Comparison of ENCODE assay signal across 8 cellular contexts in genomic region chr19:35628264-35628564, GRCh38. TPM values are rescaled to one million over a fixed set of nuclear protein-coding genes. Genes with fewer than 3 reads are reported as not detected.
DNase-seq lines count a peak whose midpoint lies in the region; ATAC-seq, FAIRE-seq and TF ChIP-seq lines count a peak whose summit lies in the region.

No MANE protein-coding gene starts in this region.

- no peaks in the 10 kb centered on the region for H3K9me3 ChIP-seq in CD4-positive, alpha-beta T cell (ENCODE audit: control insufficient read depth, low read length)
- H3K9me3 ChIP-seq in MM.1S (replicated peaks; ENCODE audit: insufficient read depth, low read length) (no peaks in the 10 kb centered on the region), H1 (ENCODE audit: insufficient read depth in 2 of 2, low read depth in 1 of 2, low read length in 1 of 2) (no peaks in the 10 kb centered on the region), neuronal stem cell (replicated peaks in 1 of 2; ENCODE audit: control insufficient read depth in 2 of 2, insufficient read depth in 1 of 2, low read depth in 1 of 2, low read length in 2 of 2) (no peaks in the 10 kb centered on the region)

- H3K23ac ChIP-seq in H1 (ENCODE audit: insufficient read length) (no peak overlapping the region), neuronal stem cell (ENCODE audit: low read depth, low read length, poor library complexity) (no peak overlapping the region)

- no peak overlapping the region for H3K56ac ChIP-seq in H1 (replicated peaks; ENCODE audit: insufficient read length, low read depth, low read length)

- peak overlapping the region; percentile 81 for H3K27ac ChIP-seq in CD4-positive, alpha-beta T cell (ENCODE audit: low read depth, low read length)
- H3K27ac ChIP-seq in MM.1S (ENCODE audit: low read length) (peak overlapping the region; percentile 51; the same call in 1 of the 2 replicates), H1 (ENCODE audit: low read depth, low read length) (no peak overlapping the region), neuronal stem cell (replicated peaks; ENCODE audit: low read length) (peak overlapping the region; percentile 67)

- no peaks in the 10 kb centered on the region for H4K20me1 ChIP-seq in MM.1S (ENCODE audit: insufficient read depth, low read length)
- H4K20me1 ChIP-seq in H1 (replicated peaks in 1 of 2; ENCODE audit: control insufficient read depth in 1 of 2, insufficient read depth in 2 of 2, low read length in 2 of 2), result peaks cover 0 to 4% of the 10 kb centered on the region in 2 experiments

- H3K14ac ChIP-seq in H1 (ENCODE audit: insufficient read length) (no peak overlapping the region), neuronal stem cell (ENCODE audit: low read length) (no peak overlapping the region)

- no peaks in the 10 kb centered on the region for H3K9me2 ChIP-seq in MM.1S (replicated peaks; ENCODE audit: insufficient read depth, low read length)

- H2BK120ac ChIP-seq in H1 (replicated peaks; ENCODE audit: low read depth, low read length), result peak overlapping the region; percentile 72
- H2BK120ac ChIP-seq in neuronal stem cell (ENCODE audit: low read depth, low read length), result no peak overlapping the region

- H3K4me1 ChIP-seq in MM.1S (ENCODE audit: low read length), result 0 out of 2 replicates have a peak, but pooled peaks cover 3% of the 10 kb centered on the region
- peaks cover 0 to 4% (median 3%) of the 10 kb centered on the region in 4 experiments; a peak in 2 of 7 replicates for H3K4me1 ChIP-seq in H1 (replicated peaks in 1 of 4; ENCODE audit: control insufficient read depth in 3 of 4, insufficient read depth in 4 of 4, low read length in 3 of 4)
- peaks cover 5% of the 10 kb centered on the region in 2 donors for H3K4me1 ChIP-seq in neuronal stem cell (ENCODE audit: control insufficient read depth in 2 of 2, insufficient read depth in 1 of 2, low read depth in 1 of 2, low read length in 2 of 2)

- TF ChIP-seq POLR2A in H1 (IDR thresholded peaks at IDR 0.05; ENCODE audit: control extremely low read depth in 1 of 2, low read depth in 2 of 2, low read length in 2 of 2) (no peak), erythroblast (IDR thresholded peaks at IDR 0.05; ENCODE audit: low read length) (no peak)

- peaks cover 39% of the 10 kb centered on the region for H3K36me3 Mint-ChIP-seq in CD4-positive, alpha-beta T cell (ENCODE audit: low read depth)

- WGBS in H1 (ENCODE audit: extremely low coverage in 1 of 2, insufficient coverage in 1 of 2, insufficient read length in 1 of 2, insufficient replicate concordance in 2 of 2, low coverage in 1 of 2, low lambda C conversion rate in 2 of 2, missing lambda C conversion rate in 1 of 2), 2 experiments, result 34% methylated on average over 9 of the region's 9 CpGs; no CpG with 5 or more reads in 1 of the 2 experiments
- no CpG with 5 or more reads among the region's 9 CpGs for WGBS in neuronal stem cell (ENCODE audit: extremely low coverage in 2 of 2, insufficient read length in 2 of 2, insufficient replicate concordance in 1 of 2), 2 donors

- H2BK15ac ChIP-seq in H1 (ENCODE audit: low read length) (no peak overlapping the region), neuronal stem cell (ENCODE audit: low read length) (no peak overlapping the region)

- FAIRE-seq in H1 (lab: Jason Lieb, UNC), result no peak

- CTCF ChIA-PET in CD4-positive, alpha-beta T cell (lab: Charles Lee), result no interaction called here
- CTCF ChIA-PET in H1 (lab: Charles Lee; ENCODE audit: partially characterized antibody), result no interaction called here

- H4K8ac ChIP-seq in H1 (ENCODE audit: extremely low read depth, insufficient read depth, low read length), result peak overlapping the region; percentile 89
- no peak overlapping the region for H4K8ac ChIP-seq in neuronal stem cell (ENCODE audit: low read depth, low read length)

- no peak for ATAC-seq in CD4-positive, alpha-beta T cell (ENCODE audit: poor library complexity)
- ATAC-seq in HG03378 (IDR thresholded peaks at IDR 0.05; ENCODE audit: unreplicated experiment), result no peak

- peaks cover 29% of the 10 kb centered on the region for H3K4me1 Mint-ChIP-seq in CD4-positive, alpha-beta T cell (ENCODE audit: low read depth)

- no peak overlapping the region for H2AK5ac ChIP-seq in H1 (ENCODE audit: low read depth, low read length)
- H2AK5ac ChIP-seq in neuronal stem cell (ENCODE audit: low read depth, low read length), result no peak overlapping the region

- H3F3A ChIP-seq in MM.1S (ENCODE audit: insufficient read depth, low read length), result peaks cover 2% of the 10 kb centered on the region; the same call in 1 of the 2 replicates

- peak overlapping the region; percentile 74 for H3K4me2 ChIP-seq in MM.1S (ENCODE audit: low read depth, low read length)
- peak overlapping the region; percentile 85 to 99 for H3K4me2 ChIP-seq in H1 (ENCODE audit: insufficient read depth in 1 of 2, low read depth in 2 of 2, low read length in 2 of 2)
- peak overlapping the region; percentile 71 for H3K4me2 ChIP-seq in neuronal stem cell (ENCODE audit: insufficient read depth, low read length, poor library complexity, severe bottlenecking)

- H4K5ac ChIP-seq in H1 (ENCODE audit: insufficient read length, low read depth, low read length), result peak overlapping the region; percentile 61

- H3K9ac ChIP-seq in MM.1S (ENCODE audit: low read length) (peak overlapping the region; percentile 92), H1 (replicated peaks in 1 of 4; ENCODE audit: extremely low read depth in 1 of 4, low read depth in 3 of 4, low read length in 3 of 4) (peak overlapping the region; percentile 14 to 75 (median 46)), neuronal stem cell (ENCODE audit: low read depth, low read length, poor library complexity) (no peak overlapping the region)

- peak overlapping the region; percentile 69 for H3K4ac ChIP-seq in H1 (replicated peaks; ENCODE audit: insufficient read length, low read depth, low read length)
- H3K4ac ChIP-seq in neuronal stem cell (ENCODE audit: low read length), result no peak overlapping the region

- H2BK5ac ChIP-seq in H1 (ENCODE audit: low read depth, low read length), result no peak overlapping the region
- H2BK5ac ChIP-seq in neuronal stem cell (ENCODE audit: low read length), result no peak overlapping the region

- TF ChIP-seq EP300 in H1 (IDR thresholded peaks at IDR 0.05; ENCODE audit: borderline replicate concordance in 1 of 2, low read depth in 2 of 2, low read length in 2 of 2), result no peak

- no peak for DNase-seq in CD4-positive, alpha-beta T cell
- DNase-seq in MM.1S, result no peak
- DNase-seq in H1 (ENCODE audit: low read depth in 1 of 2, low spot score in 2 of 2), result no peak
- no peak for DNase-seq in neuronal stem cell (ENCODE audit: low spot score)
- no peak for DNase-seq in erythroblast (lab: John Stamatoyannopoulos, UW)
- DNase-seq in NCI-H1930 (lab: John Stamatoyannopoulos, UW), result no peak
- DNase-seq in GM13977 (ENCODE audit: low spot score), result no peak

- H3K9me3 Mint-ChIP-seq in CD4-positive, alpha-beta T cell, result no peaks in the 10 kb centered on the region

- H2BK12ac ChIP-seq in H1 (ENCODE audit: low read depth, low read length), result no peak overlapping the region
- H2BK12ac ChIP-seq in neuronal stem cell (ENCODE audit: low read length), result no peak overlapping the region

- no peak overlapping the region for H4K91ac ChIP-seq in H1 (replicated peaks; ENCODE audit: insufficient read length, low read length)
- H4K91ac ChIP-seq in neuronal stem cell (ENCODE audit: low read depth, low read length, poor library complexity), result no peak overlapping the region

- H3K27me3 ChIP-seq in CD4-positive, alpha-beta T cell (ENCODE audit: control insufficient read depth, insufficient read depth, low read length), result no peaks in the 10 kb centered on the region
- H3K27me3 ChIP-seq in MM.1S (replicated peaks; ENCODE audit: insufficient read depth, low read length) (no peaks in the 10 kb centered on the region), H1 (replicated peaks in 1 of 4; ENCODE audit: control insufficient read depth in 3 of 4, extremely low read depth in 1 of 4, insufficient read depth in 3 of 4, low read length in 3 of 4) (no peaks in the 10 kb centered on the region), neuronal stem cell (ENCODE audit: control insufficient read depth in 3 of 3, insufficient read depth in 3 of 3, low read depth in 1 of 3, low read length in 3 of 3) (no peaks in the 10 kb centered on the region)

- no peaks in the 10 kb centered on the region for H3K36me3 ChIP-seq in MM.1S (replicated peaks; ENCODE audit: insufficient read depth, low read length)
- H3K36me3 ChIP-seq in H1 (ENCODE audit: control insufficient read depth in 2 of 4, insufficient read depth in 4 of 4, low read length in 3 of 4), result peaks cover 11 to 24% (median 18%) of the 10 kb centered on the region in 4 experiments
- peaks cover 20 to 33% of the 10 kb centered on the region in 2 donors for H3K36me3 ChIP-seq in neuronal stem cell (replicated peaks in 1 of 2; ENCODE audit: control insufficient read depth in 2 of 2, insufficient read depth in 2 of 2, low read length in 2 of 2)

- H2BK20ac ChIP-seq in H1 (ENCODE audit: low read length), result no peak overlapping the region

- H3K79me1 ChIP-seq in H1 (ENCODE audit: low read depth, low read length) (no peaks in the 10 kb centered on the region; the same call in 1 of the 2 replicates), neuronal stem cell (ENCODE audit: low read depth, low read length) (peaks cover 3% of the 10 kb centered on the region)

- H3K18ac ChIP-seq in H1 (ENCODE audit: extremely low read depth, low read length), result no peak overlapping the region
- H3K18ac ChIP-seq in neuronal stem cell (ENCODE audit: low read length), result peak overlapping the region; percentile 65

- TF ChIP-seq RAD21 in H1 (IDR thresholded peaks at IDR 0.05 in 1 of 2, conservative IDR thresholded peaks at IDR 0.05 in 1 of 2; ENCODE audit: low read depth in 2 of 2, low read length in 2 of 2), result no peak

- H3K4me3 ChIP-seq in MM.1S (ENCODE audit: low read length), result peak overlapping the region; percentile 93
- H3K4me3 ChIP-seq in H1 (ENCODE audit: extremely low read depth in 1 of 4, insufficient read depth in 2 of 4, low read depth in 3 of 4, low read length in 4 of 4), result peak overlapping the region; percentile 57 to 95 (median 83)
- H3K4me3 ChIP-seq in neuronal stem cell (ENCODE audit: low read length in 2 of 2), result peak overlapping the region; percentile 62 to 79

- intact Hi-C loops in CD4-positive, alpha-beta T cell (cut with DNase I, micrococcal nuclease), result loop anchor here (1.0 to 5.0 kb wide), 7 partner anchors 15 to 117 kb away; partner anchors contain the start of genes HAUS5 (in 2 of the 2), COX6B1 (in 1 of the 2), PSENEN (in 1 of the 2) and TMEM147 (in 1 of the 2)

- H3K23me2 ChIP-seq in H1 (ENCODE audit: low read depth, low read length), result peaks cover 10% of the 10 kb centered on the region

- H3K79me2 ChIP-seq in MM.1S (ENCODE audit: low read length) (peaks cover 17% of the 10 kb centered on the region), H1 (ENCODE audit: control insufficient read depth in 1 of 2, insufficient read depth in 2 of 2, low read length in 2 of 2) (peaks cover 0 to 6% of the 10 kb centered on the region in 2 experiments; a peak in 1 of 4 replicates)

- no peaks in the 10 kb centered on the region for H3K27me3 Mint-ChIP-seq in CD4-positive, alpha-beta T cell

- H3K4me3 Mint-ChIP-seq in CD4-positive, alpha-beta T cell, result peak overlapping the region; percentile 99

- H2AFZ ChIP-seq in MM.1S (ENCODE audit: low read length), result peak overlapping the region; percentile 70
- H2AFZ ChIP-seq in H1 (ENCODE audit: low read length), result peak overlapping the region; percentile 64; the same call in 1 of the 2 replicates
- peak overlapping the region; percentile 85 for H2AFZ ChIP-seq in neuronal stem cell (ENCODE audit: low read length)

- no peak for TF ChIP-seq CTCF in CD4-positive, alpha-beta T cell (IDR thresholded peaks at IDR 0.05)
- TF ChIP-seq CTCF in MM.1S (IDR thresholded peaks at IDR 0.05; ENCODE audit: low read length) (no peak), H1 (IDR thresholded peaks at IDR 0.05; ENCODE audit: control extremely low read depth in 1 of 3, insufficient read depth in 1 of 3, low read depth in 1 of 3, low read length in 3 of 3) (no peak), GM13977 (IDR thresholded peaks at IDR 0.05; ENCODE audit: extremely low read depth, insufficient read depth, missing control alignments) (no peak)

- POLR2A ChIA-PET in CD4-positive, alpha-beta T cell (lab: Charles Lee), result interaction anchor here (1.0 kb wide), 1 partner anchor 16 kb away, joined by 4 read pairs; no protein-coding TSS in a partner anchor
- POLR2A ChIA-PET in H1 (lab: Charles Lee; ENCODE audit: partially characterized antibody), result interaction anchor here (1.0 to 2.8 kb wide), 5 partner anchors 10 to 23 kb away, joined by 3 to 8 read pairs (median 5); partner anchors contain the start of gene HAUS5

- in situ Hi-C loops in GM13977 (cut with MboI; ENCODE audit: low pct_unique_long_range_greater_than_20kb, low sequenced_read_pairs, unreplicated experiment), result no loop called here

- H3K27ac Mint-ChIP-seq in CD4-positive, alpha-beta T cell, result peak overlapping the region; percentile 89

RNA-seq across cellular contexts. Expression of gene RBM42, which starts 0.6 kb away (rescaled TPM):
- total RNA-seq in CD4-positive, alpha-beta T cell, result 10 to 100 TPM; 45.7 to 48.8 TPM
- total RNA-seq in H1 (2021; fragmentation: NEBNext Ultra II Directional; extraction: Animal tissue kit (Norgen Biotek cat#: 25700)), result 80.8 and 83.3 TPM in 2 replicates
- 59.8 and 83.6 TPM in 2 replicates for polyA plus RNA-seq in H1 (2011; rRNA removed)
- polyA plus RNA-seq in H1 (2011; cell fraction: cytosol; rRNA removed), result 67.8 TPM
- 51.0 TPM for polyA plus RNA-seq in H1 (2011; cell fraction: nucleus; rRNA removed)
- 53.8 to 70.7 TPM (median 63.2 TPM) in 4 replicates for polyA plus RNA-seq in H1 (2012, experiment 1 of 2)
- 55.3 TPM for polyA plus RNA-seq in H1 (2012, experiment 2 of 2)
- 34.0 TPM for polyA plus RNA-seq in H1 (2013, experiment 1 of 2)
- 30.6 TPM for polyA plus RNA-seq in H1 (2013, experiment 2 of 2)
- 9.1 and 18.5 TPM in 2 replicates for polyA minus RNA-seq in H1 (2011; rRNA and poly(A)+ RNA removed)
- 30.6 TPM for polyA minus RNA-seq in H1 (2011; cell fraction: cytosol; rRNA and poly(A)+ RNA removed)
- 15.2 TPM for polyA minus RNA-seq in H1 (2011; cell fraction: nucleus; rRNA and poly(A)+ RNA removed)
- 39.0 TPM for polyA plus RNA-seq in neuronal stem cell (2013, experiment 1 of 2)
- 39.4 TPM for polyA plus RNA-seq in neuronal stem cell (2013, experiment 2 of 2)

RNA-seq across cellular contexts. Expression of gene ETV2, which starts 13.3 kb away (rescaled TPM):
- total RNA-seq in CD4-positive, alpha-beta T cell, result under 1 TPM; 0.58 to 0.59 TPM
- 0.88 and 1.8 TPM in 2 replicates for total RNA-seq in H1 (2021; fragmentation: NEBNext Ultra II Directional; extraction: Animal tissue kit (Norgen Biotek cat#: 25700))
- polyA plus RNA-seq in H1 (2011; rRNA removed), result 1.3 and 2.3 TPM in 2 replicates
- 0.79 TPM for polyA plus RNA-seq in H1 (2011; cell fraction: cytosol; rRNA removed)
- 1.8 TPM for polyA plus RNA-seq in H1 (2011; cell fraction: nucleus; rRNA removed)
- 0.94 to 1.9 TPM (median 1.6 TPM) in 4 replicates for polyA plus RNA-seq in H1 (2012, experiment 1 of 2)
- 0.77 TPM for polyA plus RNA-seq in H1 (2012, experiment 2 of 2)
- polyA plus RNA-seq in H1 (2013, experiment 1 of 2), result 0.85 TPM
- polyA plus RNA-seq in H1 (2013, experiment 2 of 2), result 0.85 TPM
- polyA minus RNA-seq in H1 (2011; rRNA and poly(A)+ RNA removed), result 0.16 and 0.56 TPM in 2 replicates
- 2.6 TPM for polyA minus RNA-seq in H1 (2011; cell fraction: cytosol; rRNA and poly(A)+ RNA removed)
- 2.8 TPM for polyA minus RNA-seq in H1 (2011; cell fraction: nucleus; rRNA and poly(A)+ RNA removed)
- 2.1 TPM for polyA plus RNA-seq in neuronal stem cell (2013, experiment 1 of 2)
- 1.9 TPM for polyA plus RNA-seq in neuronal stem cell (2013, experiment 2 of 2)

RNA-seq across cellular contexts. Expression of gene HAUS5, which starts 15.7 kb away (rescaled TPM):
- total RNA-seq in CD4-positive, alpha-beta T cell, result 10 to 100 TPM; 28.4 to 29.9 TPM
- 18.9 and 25.7 TPM in 2 replicates for total RNA-seq in H1 (2021; fragmentation: NEBNext Ultra II Directional; extraction: Animal tissue kit (Norgen Biotek cat#: 25700))
- polyA plus RNA-seq in H1 (2011; rRNA removed), result 13.8 and 20.1 TPM in 2 replicates
- 17.4 TPM for polyA plus RNA-seq in H1 (2011; cell fraction: cytosol; rRNA removed)
- 87.0 TPM for polyA plus RNA-seq in H1 (2011; cell fraction: nucleus; rRNA removed)
- polyA plus RNA-seq in H1 (2012, experiment 1 of 2), result 19.9 to 28.6 TPM (median 25.9 TPM) in 4 replicates
- polyA plus RNA-seq in H1 (2012, experiment 2 of 2), result 14.7 TPM
- 14.6 TPM for polyA plus RNA-seq in H1 (2013, experiment 1 of 2)
- polyA plus RNA-seq in H1 (2013, experiment 2 of 2), result 11.9 TPM
- polyA minus RNA-seq in H1 (2011; rRNA and poly(A)+ RNA removed), result 7.4 and 7.9 TPM in 2 replicates
- polyA minus RNA-seq in H1 (2011; cell fraction: cytosol; rRNA and poly(A)+ RNA removed), result 8.0 TPM
- polyA minus RNA-seq in H1 (2011; cell fraction: nucleus; rRNA and poly(A)+ RNA removed), result 22.9 TPM
- 16.2 TPM for polyA plus RNA-seq in neuronal stem cell (2013, experiment 1 of 2)
- 16.1 TPM for polyA plus RNA-seq in neuronal stem cell (2013, experiment 2 of 2)

RNA-seq across cellular contexts. Expression of gene COX6B1, which starts 19.9 kb away (rescaled TPM):
- 100 to 1,000 TPM; 136 to 144 TPM for total RNA-seq in CD4-positive, alpha-beta T cell
- total RNA-seq in H1 (2021; fragmentation: NEBNext Ultra II Directional; extraction: Animal tissue kit (Norgen Biotek cat#: 25700)), result 436 and 437 TPM in 2 replicates
- polyA plus RNA-seq in H1 (2011; rRNA removed), result 884 and 1,052 TPM in 2 replicates
- polyA plus RNA-seq in H1 (2011; cell fraction: cytosol; rRNA removed), result 744 TPM
- polyA plus RNA-seq in H1 (2011; cell fraction: nucleus; rRNA removed), result 546 TPM
- 441 to 812 TPM (median 759 TPM) in 4 replicates for polyA plus RNA-seq in H1 (2012, experiment 1 of 2)
- polyA plus RNA-seq in H1 (2012, experiment 2 of 2), result 4,565 TPM
- polyA plus RNA-seq in H1 (2013, experiment 1 of 2), result 994 TPM
- 884 TPM for polyA plus RNA-seq in H1 (2013, experiment 2 of 2)
- polyA minus RNA-seq in H1 (2011; rRNA and poly(A)+ RNA removed), result 442 and 464 TPM in 2 replicates
- 148 TPM for polyA minus RNA-seq in H1 (2011; cell fraction: cytosol; rRNA and poly(A)+ RNA removed)
- polyA minus RNA-seq in H1 (2011; cell fraction: nucleus; rRNA and poly(A)+ RNA removed), result 133 TPM
- 708 TPM for polyA plus RNA-seq in neuronal stem cell (2013, experiment 1 of 2)
- polyA plus RNA-seq in neuronal stem cell (2013, experiment 2 of 2), result 694 TPM

RNA-seq across cellular contexts. Expression of gene UPK1A, which starts 38.1 kb away (rescaled TPM):
- total RNA-seq in CD4-positive, alpha-beta T cell, result under 1 TPM; 0.36 to 0.47 TPM
- 0.56 and 0.61 TPM in 2 replicates for total RNA-seq in H1 (2021; fragmentation: NEBNext Ultra II Directional; extraction: Animal tissue kit (Norgen Biotek cat#: 25700))
- polyA plus RNA-seq in H1 (2011; rRNA removed), result 9.8 and 9.9 TPM in 2 replicates
- polyA plus RNA-seq in H1 (2011; cell fraction: cytosol; rRNA removed), result 4.1 TPM
- polyA plus RNA-seq in H1 (2011; cell fraction: nucleus; rRNA removed), result 4.6 TPM
- polyA plus RNA-seq in H1 (2012, experiment 1 of 2), result 0.93 to 4.4 TPM (median 3.4 TPM) in 4 replicates
- polyA plus RNA-seq in H1 (2012, experiment 2 of 2), result 1.2 TPM
- 1.8 TPM for polyA plus RNA-seq in H1 (2013, experiment 1 of 2)
- polyA plus RNA-seq in H1 (2013, experiment 2 of 2), result 1.9 TPM
- 2.0 TPM in 2 replicates for polyA minus RNA-seq in H1 (2011; rRNA and poly(A)+ RNA removed)
- polyA minus RNA-seq in H1 (2011; cell fraction: cytosol; rRNA and poly(A)+ RNA removed), result not detected
- polyA minus RNA-seq in H1 (2011; cell fraction: nucleus; rRNA and poly(A)+ RNA removed), result 0.50 TPM
- polyA plus RNA-seq in neuronal stem cell (2013, experiment 1 of 2), result 0.53 TPM
- 0.57 TPM for polyA plus RNA-seq in neuronal stem cell (2013, experiment 2 of 2)
